In the genomic region with DNA sequence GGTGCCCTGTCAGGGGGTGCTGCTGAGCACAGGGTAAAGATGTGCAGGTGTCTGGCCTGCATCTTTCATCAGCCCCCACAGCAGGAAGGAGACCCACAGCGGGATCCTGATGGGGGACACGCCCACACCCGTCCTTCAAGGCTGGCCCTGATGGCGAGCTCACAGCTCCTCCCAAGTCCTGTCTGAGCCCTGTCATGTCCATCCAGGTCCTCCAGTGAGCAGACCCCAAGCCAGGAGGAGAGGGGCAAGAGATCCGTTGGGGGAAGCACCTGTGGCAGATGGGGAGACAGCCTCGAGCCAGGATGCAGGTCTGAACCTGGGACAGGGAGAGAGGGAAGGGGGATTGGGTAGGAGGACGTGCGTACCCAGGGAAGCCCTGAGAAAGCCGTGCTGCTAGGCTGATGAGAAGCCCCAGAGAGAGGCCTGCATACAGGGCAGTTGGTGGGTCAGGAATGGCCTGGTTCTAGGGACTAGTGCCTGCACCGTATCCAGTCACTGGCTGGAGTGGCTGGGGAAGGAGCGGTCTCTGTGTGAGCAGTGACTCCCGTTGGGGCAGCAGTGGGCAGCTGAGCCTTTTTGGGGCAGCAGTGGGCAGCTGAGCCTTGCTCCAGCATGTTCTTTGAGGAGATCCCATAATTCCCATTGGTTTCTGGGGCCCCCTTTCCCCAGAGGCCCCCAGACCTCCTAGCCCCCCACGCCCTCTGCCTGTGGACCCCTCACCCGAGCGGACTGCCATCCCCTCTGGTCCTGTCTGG, we compare ENCODE assay signal across 14 cellular contexts.
A peak's percentile ranks its signal among the peaks of the same experiment; 100 is the strongest.
DNase-seq lines count a peak whose midpoint lies in the region; ATAC-seq and TF ChIP-seq lines count a peak whose summit lies in the region.
"Had no signal": no experiment of that assay in that cellular context is flagged by ENCODE, and none has a peak within 500 bp of the region (broad histone marks: within the 10 kb centered on the region; RNA-seq: fewer than 3 reads in every experiment).

No MANE protein-coding gene starts in this region.

- no peaks in the 10 kb centered on the region for H3K9me2 ChIP-seq in GM23248 (ENCODE audit: insufficient read depth)

- no peaks in the 10 kb centered on the region for H3K79me2 ChIP-seq in GM23248 (ENCODE audit: insufficient read depth)

- peak overlapping the region; percentile 65 for H3K9ac ChIP-seq in GM23248

- no peak overlapping the region for H3K4me3 ChIP-seq in GM23248
- no peak overlapping the region for H3K4me3 ChIP-seq in left ventricle myocardium inferior
- H3K4me3 ChIP-seq: adrenal gland had no signal

- H3K27me3 ChIP-seq in GM23248 (replicated peaks; ENCODE audit: insufficient read depth) (no peaks in the 10 kb centered on the region), left ventricle myocardium inferior (ENCODE audit: low read depth) (no peaks in the 10 kb centered on the region)

- ATAC-seq in T-cell (replicated peaks in 1 of 4) (no peak), sciatic nerve (no peak), GM18868 (IDR thresholded peaks at IDR 0.05; ENCODE audit: unreplicated experiment) (no peak), natural killer cell (no peak)

- no peak for TF ChIP-seq CTCF in left ventricle myocardium inferior (IDR thresholded peaks at IDR 0.05; ENCODE audit: borderline replicate concordance)
- TF ChIP-seq CTCF in natural killer cell (IDR thresholded peaks at IDR 0.05): no peak

- H3K36me3 Mint-ChIP-seq in T-cell (no peaks in the 10 kb centered on the region), natural killer cell (no peaks in the 10 kb centered on the region)

- H3K9me3 ChIP-seq in GM23248 (ENCODE audit: low read depth): no peaks in the 10 kb centered on the region
- H3K9me3 ChIP-seq in left ventricle myocardium inferior (replicated peaks): no peaks in the 10 kb centered on the region
- H3K9me3 ChIP-seq: adrenal gland had no signal

- no peaks in the 10 kb centered on the region for H4K20me1 ChIP-seq in GM23248 (ENCODE audit: insufficient read depth)

- H3K27ac Mint-ChIP-seq in T-cell: peak overlapping the region; percentile 49 to 71
- no peak overlapping the region for H3K27ac Mint-ChIP-seq in natural killer cell

- H3K36me3 ChIP-seq in GM23248 (ENCODE audit: low read depth): no peaks in the 10 kb centered on the region
- no peaks in the 10 kb centered on the region for H3K36me3 ChIP-seq in left ventricle myocardium inferior
- H3K36me3 ChIP-seq: adrenal gland had no signal

- WGBS in GM23248 (ENCODE audit: low coverage in 1 of 2, low lambda C conversion rate in 2 of 2, missing lambda C conversion rate in 2 of 2), 2 experiments: 93 to 94% methylated on average over 15 of the region's 15 CpGs

- H3K27me3 Mint-ChIP-seq in T-cell (no peaks in the 10 kb centered on the region), natural killer cell (ENCODE audit: low read depth in 2 of 2) (peaks cover 0 to 2% of the 10 kb centered on the region in 2 donors)

- H3K9me3 Mint-ChIP-seq in T-cell (no peaks in the 10 kb centered on the region), natural killer cell (no peaks in the 10 kb centered on the region)

- H3K4me1 ChIP-seq in GM23248 (ENCODE audit: insufficient read depth): peaks cover 11% of the 10 kb centered on the region; the same call in 1 of the 2 replicates
- H3K4me1 ChIP-seq in left ventricle myocardium inferior: peaks cover 70% of the 10 kb centered on the region

- H3K4me1 Mint-ChIP-seq in T-cell (peaks cover 46 to 56% (median 54%) of the 10 kb centered on the region in 3 donors), natural killer cell (no peaks in the 10 kb centered on the region)

- POLR2A ChIA-PET in T-cell (lab: Charles Lee): no interaction called here

- in situ Hi-C loops in GM23248 (cut with MboI): no loop called here

- H3F3A ChIP-seq in GM23248 (ENCODE audit: insufficient read depth): no peaks in the 10 kb centered on the region

- H2AFZ ChIP-seq in GM23248: peak overlapping the region; percentile 64

- DNase-seq in GM23248 (no peak), T-cell (no peak), left ventricle myocardium inferior (peak; percentile 16), sciatic nerve (ENCODE audit: low spot score) (peak; percentile 44), KG1 (lab: John Stamatoyannopoulos, UW) (no peak), NAMALWA (ENCODE audit: low spot score) (no peak), natural killer cell (no peak)
- DNase-seq: activated CD4-positive, alpha-beta T cell treated with anti-CD3 and anti-CD28 coated beads, Interleukin-2, amount 50 U/mL, for 48 hours; COR-L47; NCI-H1105; NCI-H345; OCI-M1 had no signal

- peak overlapping the region in 1 of 3 donors; percentile 62 for H3K4me3 Mint-ChIP-seq in T-cell
- no peak overlapping the region for H3K4me3 Mint-ChIP-seq in natural killer cell

- H3K27ac ChIP-seq in GM23248 (no peak overlapping the region), left ventricle myocardium inferior (replicated peaks) (peak overlapping the region; percentile 79)

- H3K4me2 ChIP-seq in GM23248 (ENCODE audit: unreplicated experiment): no peak overlapping the region

- intact Hi-C loops in left ventricle myocardium inferior (cut with micrococcal nuclease): no loop called here
- intact Hi-C loops in sciatic nerve (cut with DNase I): no loop called here
- intact Hi-C loops in natural killer cell (cut with micrococcal nuclease): no loop called here

- CTCF ChIA-PET in T-cell (lab: Charles Lee): interaction anchor here in 1 of 2 donors (0.6 kb wide), 1 partner anchor 77 kb away, joined by 3 read pairs; no protein-coding TSS in a partner anchor

Comparison
In these comparisons a context has a peak if more than half of its experiments do, and no peak if none do; other contexts are left out.
1. DNase-seq: peak in left ventricle myocardium inferior (single experiment) and sciatic nerve (single experiment); none in GM23248 (single experiment), T-cell (0 of 34), KG1 (single experiment), NAMALWA (single experiment) and natural killer cell (single experiment).
2. H3K27ac Mint-ChIP-seq: peak in T-cell (2 of 2); none in natural killer cell (0 of 2).